Comparison of ENCODE assay signal across 9 cellular contexts in the genomic region with DNA sequence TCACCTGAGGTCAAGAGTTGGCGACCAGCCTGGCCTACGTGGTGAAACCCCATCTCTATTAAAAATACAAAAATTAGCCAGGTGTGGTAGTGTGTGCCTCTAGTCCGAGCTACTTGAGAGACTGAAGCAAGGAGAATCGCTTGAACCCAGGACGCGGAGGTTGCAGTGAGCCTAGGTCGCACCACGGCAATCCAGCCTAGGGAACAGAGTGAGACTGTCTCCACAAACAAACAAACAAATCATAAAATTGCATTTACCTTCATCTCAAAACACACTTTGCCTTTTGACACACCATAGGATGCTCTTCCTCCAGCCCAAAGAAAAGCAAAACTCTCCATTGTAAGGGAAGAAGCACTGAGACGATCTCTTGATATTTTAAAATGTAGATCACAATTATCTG. TPM values are rescaled to one million over a fixed set of nuclear protein-coding genes. Genes with fewer than 3 reads are reported as not detected.
DNase-seq lines count a peak whose midpoint lies in the region; ATAC-seq, FAIRE-seq and TF ChIP-seq lines count a peak whose summit lies in the region.
"Had no signal": no experiment of that assay in that cellular context is flagged by ENCODE, and none has a peak within 500 bp of the region (broad histone marks: within the 10 kb centered on the region; RNA-seq: fewer than 3 reads in every experiment).

No MANE protein-coding gene starts in this region.

- DNase-seq in AG04449 (ENCODE audit: low read depth, low spot score), result no peak
- no peak for DNase-seq in astrocyte (ENCODE audit: low read depth)
- DNase-seq in mesendoderm, result no peak
- DNase-seq in GM03348 (ENCODE audit: low spot score), result no peak
- DNase-seq in omental fat pad (ENCODE audit: low spot score), result no peak
- DNase-seq in NCI-H748 treated with DMSO at 0.1 percent for 48 hours (lab: John Stamatoyannopoulos, UW), result no peak
- no peak for DNase-seq in NCI-H2171 (lab: John Stamatoyannopoulos, UW)
- DNase-seq: EL had no signal

- H3K36me3 ChIP-seq in HEK293 (ENCODE audit: control insufficient read depth in 2 of 2, insufficient read depth in 1 of 2, low read length in 2 of 2) (peaks cover 66 to 81% of the 10 kb centered on the region in 2 experiments), astrocyte (ENCODE audit: insufficient read depth, low read length) (peaks cover 61% of the 10 kb centered on the region), mesendoderm (ENCODE audit: control insufficient read depth, insufficient read depth, low read length) (peaks cover 18% of the 10 kb centered on the region)

- no peak overlapping the region for H2BK5ac ChIP-seq in mesendoderm (ENCODE audit: low read length)

- no peak overlapping the region for H2BK15ac ChIP-seq in mesendoderm (replicated peaks; ENCODE audit: low read depth)

- TF ChIP-seq CTCF in AG04449 (IDR thresholded peaks at IDR 0.05; ENCODE audit: insufficient read depth, low read length, missing control alignments), result no peak
- no peak for TF ChIP-seq CTCF in HEK293 (tag by site-specific recombination; IDR thresholded peaks at IDR 0.05)
- no peak for TF ChIP-seq CTCF in astrocyte (IDR thresholded peaks at IDR 0.05; ENCODE audit: insufficient read depth, low read depth, low read length)
- no peak for TF ChIP-seq CTCF in omental fat pad (IDR thresholded peaks at IDR 0.05)

- H3K79me1 ChIP-seq in mesendoderm (ENCODE audit: low read length), result peaks cover 4% of the 10 kb centered on the region

- H3K4me1 ChIP-seq in HEK293 (ENCODE audit: control insufficient read depth, insufficient read depth, low read length), result peaks cover 11% of the 10 kb centered on the region
- H3K4me1 ChIP-seq in astrocyte (ENCODE audit: insufficient read depth, low read length), result peaks cover 12% of the 10 kb centered on the region
- H3K4me1 ChIP-seq in mesendoderm (ENCODE audit: control insufficient read depth, low read depth, low read length), result no peaks in the 10 kb centered on the region

- peak overlapping the region; percentile 70 for H3K56ac ChIP-seq in mesendoderm (ENCODE audit: low read length)

- H3K4me2 ChIP-seq in astrocyte (ENCODE audit: low read length) (peak overlapping the region; percentile 88), mesendoderm (ENCODE audit: low read length) (peak overlapping the region; percentile 25)

- no peak overlapping the region for H2AFZ ChIP-seq in astrocyte (ENCODE audit: low read depth, low read length)

- no peak overlapping the region; the same call in 1 of the 2 replicates for H3K27ac ChIP-seq in HEK293 (ENCODE audit: extremely low read depth, low read depth, low read length)
- H3K27ac ChIP-seq in astrocyte (ENCODE audit: low read depth, low read length), result peak overlapping the region; percentile 7
- no peak overlapping the region for H3K27ac ChIP-seq in mesendoderm (ENCODE audit: low read depth, low read length)

- POLR2A ChIA-PET in AG04449 (lab: Yijun Ruan, JAX), result interaction anchor here (0.5 kb wide), 1 partner anchor 1606 kb away, joined by 3 read pairs; no protein-coding TSS in a partner anchor
- POLR2A ChIA-PET in HEK293 (lab: Yijun Ruan, JAX), result interaction anchor here (1.3 to 5.5 kb wide), 3 partner anchors 9 to 25 kb away, joined by 3 to 98 read pairs (median 6); a partner anchor contains a TSS

- H3K79me2 ChIP-seq in astrocyte (ENCODE audit: insufficient read depth, low read length) (peaks cover 92% of the 10 kb centered on the region), mesendoderm (ENCODE audit: control insufficient read depth, insufficient read depth, low read length) (peaks cover 75% of the 10 kb centered on the region)

- no peak overlapping the region for H4K8ac ChIP-seq in mesendoderm (ENCODE audit: low read depth, low read length)

- no peak overlapping the region for H3K27ac Mint-ChIP-seq in astrocyte (ENCODE audit: unreplicated experiment)

- no peaks in the 10 kb centered on the region for H3K9me3 Mint-ChIP-seq in astrocyte (ENCODE audit: unreplicated experiment)

- H2AK5ac ChIP-seq in mesendoderm (ENCODE audit: low read length), result no peak overlapping the region

- no peak overlapping the region for H4K5ac ChIP-seq in mesendoderm (ENCODE audit: low read length)

- no peak overlapping the region for H3K18ac ChIP-seq in mesendoderm (ENCODE audit: low read length)

- peak overlapping the region; percentile 4; the same call in 1 of the 2 replicates for H3K4me3 ChIP-seq in AG04449 (ENCODE audit: low read depth, low read length)
- peak overlapping the region; percentile 80 for H3K4me3 ChIP-seq in HEK293 (ENCODE audit: low read depth, low read length)
- peak overlapping the region; percentile 96 for H3K4me3 ChIP-seq in astrocyte (ENCODE audit: insufficient read depth, low read depth, low read length)
- H3K4me3 ChIP-seq in mesendoderm (ENCODE audit: low read length), result no peak overlapping the region

- H3K4me1 Mint-ChIP-seq in astrocyte (ENCODE audit: low read depth, unreplicated experiment), result peaks cover 13% of the 10 kb centered on the region

- no peak overlapping the region for H3K4ac ChIP-seq in mesendoderm (ENCODE audit: low read depth, low read length)

- peaks cover 77% of the 10 kb centered on the region for H4K20me1 ChIP-seq in astrocyte (ENCODE audit: insufficient read depth, low read length)

- no peak overlapping the region for H2BK120ac ChIP-seq in mesendoderm (ENCODE audit: low read depth, low read length)

- peaks cover 20% of the 10 kb centered on the region for H3K36me3 Mint-ChIP-seq in astrocyte (ENCODE audit: low read depth, unreplicated experiment)

- H3K9me3 ChIP-seq in HEK293 (ENCODE audit: control insufficient read depth, insufficient read depth, low read depth, low read length), result no peaks in the 10 kb centered on the region
- H3K9me3 ChIP-seq in astrocyte (ENCODE audit: insufficient read depth, low read depth, low read length), result no peaks in the 10 kb centered on the region

- peak overlapping the region; percentile 61 for H3K4me3 Mint-ChIP-seq in astrocyte (ENCODE audit: unreplicated experiment)

- no peak for ATAC-seq in omental fat pad (ENCODE audit: low FRiP score)

- no peaks in the 10 kb centered on the region for H3K27me3 Mint-ChIP-seq in astrocyte (ENCODE audit: low read depth, unreplicated experiment)

- no peak for FAIRE-seq in astrocyte (lab: Jason Lieb, UNC)

- no peak overlapping the region for H3K23ac ChIP-seq in mesendoderm (ENCODE audit: low read length)

- no CpG with 5 or more reads among the region's 9 CpGs for WGBS in mesendoderm (ENCODE audit: extremely low coverage, insufficient coverage, low lambda C conversion rate)

- CTCF ChIA-PET in AG04449 (lab: Yijun Ruan, JAX), result interaction anchor here (0.9 to 1.3 kb wide), 3 partner anchors 15 to 182 kb away, joined by 3 to 4 read pairs (median 4); no protein-coding TSS in a partner anchor
- CTCF ChIA-PET in HEK293 (lab: Yijun Ruan, JAX), result interaction anchor here (0.6 to 6.6 kb wide), 5 partner anchors 10 to 182 kb away, joined by 3 to 38 read pairs (median 9); no protein-coding TSS in a partner anchor

- no peaks in the 10 kb centered on the region for H3K27me3 ChIP-seq in astrocyte (ENCODE audit: insufficient read depth, low read length)
- no peaks in the 10 kb centered on the region for H3K27me3 ChIP-seq in mesendoderm (ENCODE audit: insufficient read depth, low read length, poor library complexity)

- H3K9ac ChIP-seq in astrocyte (ENCODE audit: low read length) (peak overlapping the region; percentile 21), mesendoderm (ENCODE audit: low read length) (peak overlapping the region; percentile 55)

TF ChIP-seq in HEK293, 187 proteins besides CTCF, POLR2A, EP300 and RAD21:
- peak; percentile 55; the same call in 1 of the 2 replicates for TF ChIP-seq FEZF1 (tag by site-specific recombination; IDR thresholded peaks at IDR 0.05)
- 0 out of 2 replicates have a peak, but pooled peaks have one; percentile 9 for TF ChIP-seq ZXDB (tag by site-specific recombination; IDR thresholded peaks at IDR 0.05)
- TF ChIP-seq ZFP41 (tag by site-specific recombination; IDR thresholded peaks at IDR 0.05; ENCODE audit: borderline replicate concordance), result no peak

RNA-seq across cellular contexts. Expression of a gene that starts 4.3 kb away (rescaled TPM):
- total RNA-seq in astrocyte (264 and 289 TPM in 2 replicates), omental fat pad (100 to 1,000 TPM; 325 to 565 (median 451) TPM)
- polyA plus RNA-seq in mesendoderm (2013, experiment 1 of 2), result 569 TPM
- polyA plus RNA-seq in mesendoderm (2013, experiment 2 of 2), result 555 TPM

RNA-seq across cellular contexts. Expression of a gene that starts 24.6 kb away (rescaled TPM):
- total RNA-seq in astrocyte, result 48.0 and 51.0 TPM in 2 replicates
- 62.4 TPM for polyA plus RNA-seq in mesendoderm (2013, experiment 1 of 2)
- polyA plus RNA-seq in mesendoderm (2013, experiment 2 of 2), result 64.0 TPM
- total RNA-seq in omental fat pad, result 10 to 100 TPM; 19.4 to 43.2 (median 24.1) TPM
